Comparison of ENCODE assay signal across 14 cellular contexts in genomic region chr14:87334997-87335675, GRCh38.
DNase-seq lines count a peak whose midpoint lies in the region; ATAC-seq and FAIRE-seq lines count a peak whose summit lies in the region.
"Had no signal": no experiment of that assay in that cellular context is flagged by ENCODE, and none has a peak within 500 bp of the region (broad histone marks: within the 10 kb centered on the region; RNA-seq: fewer than 3 reads in every experiment).

No MANE protein-coding gene starts in this region.

- no peak overlapping the region for H3K4me3 Mint-ChIP-seq in activated T-helper 17 cell treated with anti-CD3 and anti-CD28 coated beads, Interleukin-2, amount 50 U/mL, for 72 hours
- H3K4me3 Mint-ChIP-seq: CD8-positive, alpha-beta T cell had no signal

- peak; percentile 39 for FAIRE-seq in endometrium (lab: Jason Lieb, UNC)

- no peaks in the 10 kb centered on the region for H3K27me3 Mint-ChIP-seq in activated T-helper 17 cell treated with anti-CD3 and anti-CD28 coated beads, Interleukin-2, amount 50 U/mL, for 72 hours

- ATAC-seq in activated T-helper 17 cell treated with anti-CD3 and anti-CD28 coated beads, Interleukin-2, amount 50 U/mL, for 72 hours (replicated peaks) = no peak
- ATAC-seq in GM21723 (IDR thresholded peaks at IDR 0.05; ENCODE audit: unreplicated experiment) = no peak
- ATAC-seq: activated CD4-positive, CD25-positive, alpha-beta regulatory T cell treated with anti-CD3 and anti-CD28 coated beads, Interleukin-2, amount 50 U/mL, for 24 hours; CD8-positive, alpha-beta T cell had no signal

- DNase-seq in DMS 273 treated with DMSO at 0.1 percent for 48 hours (lab: John Stamatoyannopoulos, UW) (peak; percentile 30), NCI-H69 (lab: John Stamatoyannopoulos, UW) (peak; percentile 40), renal cortical epithelial cell (ENCODE audit: low read depth) (peak; percentile 15), superior temporal gyrus (ENCODE audit: extremely low spot score) (no peak)
- DNase-seq: activated naive CD4-positive, alpha-beta T cell treated with Interleukin-2 at 50 U/mL for 16 hours; brain microvascular endothelial cell; CD8-positive, alpha-beta T cell; effector CD8-positive, alpha-beta T cell; mesendoderm; stimulated activated naive CD4-positive, alpha-beta T cell had no signal

- no peaks in the 10 kb centered on the region for H3K36me3 Mint-ChIP-seq in activated T-helper 17 cell treated with anti-CD3 and anti-CD28 coated beads, Interleukin-2, amount 50 U/mL, for 72 hours (ENCODE audit: low read depth)
- H3K36me3 Mint-ChIP-seq: CD8-positive, alpha-beta T cell had no signal

- H3K9me3 Mint-ChIP-seq in activated T-helper 17 cell treated with anti-CD3 and anti-CD28 coated beads, Interleukin-2, amount 50 U/mL, for 72 hours = peaks cover 11% of the 10 kb centered on the region
- H3K9me3 Mint-ChIP-seq: CD8-positive, alpha-beta T cell had no signal

- H3K27ac Mint-ChIP-seq in activated T-helper 17 cell treated with anti-CD3 and anti-CD28 coated beads, Interleukin-2, amount 50 U/mL, for 72 hours = no peak overlapping the region
- H3K27ac Mint-ChIP-seq: CD8-positive, alpha-beta T cell had no signal

- no peaks in the 10 kb centered on the region for H3K4me1 Mint-ChIP-seq in activated T-helper 17 cell treated with anti-CD3 and anti-CD28 coated beads, Interleukin-2, amount 50 U/mL, for 72 hours
